ENCODE assay signal across 11 cellular contexts in the genomic region with DNA sequence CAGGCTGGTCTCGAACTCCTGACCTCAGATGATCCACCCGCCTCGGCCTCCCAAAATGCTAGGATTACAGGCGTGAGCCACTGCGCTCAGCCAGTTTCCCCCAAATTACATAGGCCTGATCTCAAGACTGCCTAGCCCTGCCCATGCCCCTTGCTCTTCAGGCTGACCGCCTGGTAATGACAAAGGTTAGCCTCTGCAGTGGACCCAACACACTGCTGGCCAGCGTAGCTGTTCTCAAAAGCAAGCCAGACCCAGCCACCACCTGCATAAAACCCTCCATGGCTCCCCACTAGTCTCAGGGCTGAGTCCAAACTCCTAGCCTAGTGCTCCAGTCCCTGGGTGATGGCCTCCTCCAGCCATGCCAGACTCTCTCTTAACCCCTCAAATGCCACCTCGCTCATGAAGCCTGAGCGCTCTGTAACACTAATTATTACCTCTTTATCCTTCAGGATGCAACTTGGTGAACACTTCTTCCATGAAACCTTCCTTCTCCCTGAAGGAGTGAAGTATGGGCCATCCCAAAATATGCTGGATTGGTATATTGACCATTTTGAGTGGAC. TPM values are rescaled to one million over a fixed set of nuclear protein-coding genes. Genes with fewer than 3 reads are reported as not detected.
DNase-seq lines count a peak whose midpoint lies in the region; ATAC-seq lines count a peak whose summit lies in the region.
"Had no signal": no experiment of that assay in that cellular context is flagged by ENCODE, and none has a peak within 500 bp of the region (broad histone marks: within the 10 kb centered on the region; RNA-seq: fewer than 3 reads in every experiment).

No MANE protein-coding gene starts in this region.

- no peak overlapping the region for H3K4me3 ChIP-seq in BLaER1
- H3K4me3 ChIP-seq in MG63: no peak overlapping the region

- peak overlapping the region; percentile 90 for H3K4me2 ChIP-seq in BLaER1

- H3K9me3 ChIP-seq in BLaER1 (no peaks in the 10 kb centered on the region), KOPT-K1 (ENCODE audit: insufficient read depth, low read length, poor library complexity, severe bottlenecking) (no peaks in the 10 kb centered on the region), MG63 (no peaks in the 10 kb centered on the region)

- peaks cover 26% of the 10 kb centered on the region for H3K36me3 Mint-ChIP-seq in central memory CD8-positive, alpha-beta T cell (ENCODE audit: insufficient read depth)
- H3K36me3 Mint-ChIP-seq in naive thymus-derived CD8-positive, alpha-beta T cell: no peaks in the 10 kb centered on the region

- POLR2A ChIA-PET in naive thymus-derived CD8-positive, alpha-beta T cell (lab: Charles Lee): interaction anchor here (1.0 to 2.0 kb wide), 3 partner anchors 10 to 38 kb away, joined by 4 to 6 read pairs (median 5); partner anchors contain the start of gene BCR

- H3K27ac ChIP-seq in BLaER1 (no peak overlapping the region), KOPT-K1 (ENCODE audit: low read depth, low read length, poor library complexity, severe bottlenecking) (peak overlapping the region; percentile 45)
- H3K27ac ChIP-seq: epithelial cell of prostate had no signal

- H3K9ac ChIP-seq in BLaER1: no peak overlapping the region

- no peaks in the 10 kb centered on the region for H3K9me3 Mint-ChIP-seq in central memory CD8-positive, alpha-beta T cell
- no peaks in the 10 kb centered on the region for H3K9me3 Mint-ChIP-seq in naive thymus-derived CD8-positive, alpha-beta T cell

- H3K27ac Mint-ChIP-seq in central memory CD8-positive, alpha-beta T cell (ENCODE audit: low read depth): peak overlapping the region; percentile 97
- peak overlapping the region; percentile 90 to 99 (median 98) for H3K27ac Mint-ChIP-seq in naive thymus-derived CD8-positive, alpha-beta T cell

- no peak for DNase-seq in central memory CD8-positive, alpha-beta T cell (ENCODE audit: low spot score in 2 of 2)
- DNase-seq in naive thymus-derived CD8-positive, alpha-beta T cell: no peak
- DNase-seq in foreskin melanocyte (no peak), kidney glomerular epithelial cell (lab: John Stamatoyannopoulos, UW) (no peak), NK-92 (lab: John Stamatoyannopoulos, UW; ENCODE audit: unreplicated experiment) (no peak), MG63 (no peak)

- peaks cover 68% of the 10 kb centered on the region for H3K4me1 Mint-ChIP-seq in central memory CD8-positive, alpha-beta T cell
- H3K4me1 Mint-ChIP-seq in naive thymus-derived CD8-positive, alpha-beta T cell: peaks cover 22 to 79% (median 68%) of the 10 kb centered on the region in 4 donors

- H3K4me1 ChIP-seq in BLaER1: peaks cover 88% of the 10 kb centered on the region

- peaks cover 8% of the 10 kb centered on the region for H4K20me1 ChIP-seq in BLaER1

- H3K27me3 Mint-ChIP-seq in central memory CD8-positive, alpha-beta T cell: no peaks in the 10 kb centered on the region
- H3K27me3 Mint-ChIP-seq in naive thymus-derived CD8-positive, alpha-beta T cell: no peaks in the 10 kb centered on the region

- H3K36me3 ChIP-seq in BLaER1 (no peaks in the 10 kb centered on the region), KOPT-K1 (ENCODE audit: insufficient read depth, low read length) (no peaks in the 10 kb centered on the region), MG63 (no peaks in the 10 kb centered on the region)

- ATAC-seq in central memory CD8-positive, alpha-beta T cell (replicated peaks; ENCODE audit: extremely low read depth, poor library complexity, severe bottlenecking): no peak
- no peak for ATAC-seq in naive thymus-derived CD8-positive, alpha-beta T cell

- H3K4me3 Mint-ChIP-seq in central memory CD8-positive, alpha-beta T cell: peak overlapping the region; percentile 71
- peak overlapping the region; percentile 76 to 86 (median 82) for H3K4me3 Mint-ChIP-seq in naive thymus-derived CD8-positive, alpha-beta T cell

- no peaks in the 10 kb centered on the region for H3K27me3 ChIP-seq in BLaER1
- H3K27me3 ChIP-seq in MG63: no peaks in the 10 kb centered on the region

RNA-seq across cellular contexts. Expression of gene RSPH14, which starts 0.8 kb away (rescaled TPM):
- total RNA-seq in naive thymus-derived CD8-positive, alpha-beta T cell: under 1 TPM in 1 of 2 experiments, not detected in 1; 0.77 TPM
- polyA plus RNA-seq in naive thymus-derived CD8-positive, alpha-beta T cell: under 1 TPM in 1 of 3 donors, not detected in 2; 0.26 TPM
- not detected in 2 replicates for total RNA-seq in MG63 (2014; rRNA removed; shearing (Covaris generic); ENCODE audit: low replicate concordance)
- total RNA-seq: Daoy, lung microvascular endothelial cell had no signal

RNA-seq across cellular contexts. Expression of gene RAB36, which starts 2.7 kb away (rescaled TPM):
- 1 to 10 TPM; 1.1 to 1.2 TPM for total RNA-seq in naive thymus-derived CD8-positive, alpha-beta T cell
- polyA plus RNA-seq in naive thymus-derived CD8-positive, alpha-beta T cell: 1 to 10 TPM in 1 of 3 donors, under 1 TPM in 2; 0.66 to 2.0 (median 0.97) TPM
- total RNA-seq in MG63 (2014; rRNA removed; shearing (Covaris generic); ENCODE audit: low replicate concordance): 0.03 TPM in 1 of 2 replicates, not detected in the other

RNA-seq across cellular contexts. Expression of gene BCR, which starts 37.7 kb away (rescaled TPM):
- total RNA-seq in naive thymus-derived CD8-positive, alpha-beta T cell: 10 to 100 TPM; 72.1 to 76.9 TPM
- 10 to 100 TPM in 1 of 3 donors, 1 to 10 TPM in 2; 3.8 to 18.3 (median 5.6) TPM for polyA plus RNA-seq in naive thymus-derived CD8-positive, alpha-beta T cell
- 10.6 and 17.3 TPM in 2 replicates for total RNA-seq in MG63 (2014; rRNA removed; shearing (Covaris generic); ENCODE audit: low replicate concordance)
